In the genomic region with DNA sequence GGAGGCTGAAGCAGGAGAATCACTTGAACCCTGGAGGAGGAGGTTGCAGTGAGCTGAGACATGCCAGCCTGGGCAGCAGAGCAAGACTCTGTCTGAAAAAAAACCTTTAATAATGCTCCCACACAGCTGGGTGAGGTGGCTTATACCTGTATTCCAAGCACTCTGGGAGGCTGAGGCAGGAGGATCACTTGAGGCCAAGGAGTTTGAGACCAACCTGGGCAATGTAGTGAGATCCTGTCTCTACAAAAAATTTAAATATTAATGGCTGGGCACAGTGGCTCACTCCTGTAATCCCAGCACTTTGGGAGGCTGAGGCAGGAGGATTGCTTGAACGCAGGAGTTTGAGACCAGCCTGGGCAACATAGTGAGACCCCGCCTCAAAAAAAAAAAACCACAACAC, we compare ENCODE assay signal across 8 cellular contexts. TPM values are rescaled to one million over a fixed set of nuclear protein-coding genes. Genes with fewer than 3 reads are reported as not detected.
A peak's percentile ranks its signal among the peaks of the same experiment; 100 is the strongest.
DNase-seq lines count a peak whose midpoint lies in the region; ATAC-seq, FAIRE-seq and TF ChIP-seq lines count a peak whose summit lies in the region.
"Not testable (repeated sequence)": the region's sequence is repeated elsewhere in the genome, so short reads cannot be mapped to it uniquely, and the experiment has no call there.

No MANE protein-coding gene starts in this region.

- not testable (repeated sequence) for H2AFZ ChIP-seq in DND-41 (ENCODE audit: low read depth, low read length); PC-9; HepG2 (ENCODE audit: low read length); neural cell (ENCODE audit: low read depth, low read length)

- ATAC-seq in DND-41 (ENCODE audit: insufficient read depth, low read depth); HepG2; upper lobe of right lung: not testable (repeated sequence)

- WGBS in HepG2 (ENCODE audit: low lambda C conversion rate), result 96% methylated on average over 2 of the region's 2 CpGs

- not testable (repeated sequence) for H3K9ac ChIP-seq in BLaER1; DND-41 (ENCODE audit: low read depth, low read length); HepG2 (ENCODE audit: insufficient read depth, low read depth, low read length); neural cell (ENCODE audit: low read length)

- H3K4me2 ChIP-seq in BLaER1, result peak overlapping the region; percentile 86
- H3K4me2 ChIP-seq in DND-41 (ENCODE audit: insufficient read depth, low read length), result 0 out of 2 replicates have a peak overlapping the region, but pooled peaks have one; percentile 3
- peak overlapping the region; percentile 91 for H3K4me2 ChIP-seq in PC-9
- H3K4me2 ChIP-seq in HepG2 (ENCODE audit: low read depth, low read length); neural cell (ENCODE audit: low read length): not testable (repeated sequence)

- peaks cover 21% of the 10 kb centered on the region; the same call in 1 of the 2 replicates for H3K36me3 ChIP-seq in BLaER1
- H3K36me3 ChIP-seq in DND-41 (ENCODE audit: insufficient read depth, low read length); PC-9 (ENCODE audit: low read depth); HepG2 (replicated peaks in 1 of 2; ENCODE audit: control insufficient read depth in 1 of 2, insufficient read depth in 2 of 2, low read length in 2 of 2); neural cell (ENCODE audit: insufficient read depth, low read length); upper lobe of right lung: not testable (repeated sequence)

- H3K27ac Mint-ChIP-seq in activated T-cell treated with anti-CD3 and anti-CD28 coated beads, Interleukin-2, amount 50 U/mL, for 24 hours; brain: not testable (repeated sequence)

- TF ChIP-seq EP300 in HepG2 (IDR thresholded peaks at IDR 0.05; ENCODE audit: low read depth in 2 of 2, low read length in 2 of 2); HepG2 (CRISPR knock-in tag; IDR thresholded peaks at IDR 0.05; ENCODE audit: borderline replicate concordance); neural cell (conservative IDR thresholded peaks at IDR 0.05; ENCODE audit: poor library complexity, severe bottlenecking): not testable (repeated sequence)

- peaks cover 46% of the 10 kb centered on the region; the same call in 1 of the 2 replicates for H4K20me1 ChIP-seq in BLaER1
- not testable (repeated sequence) for H4K20me1 ChIP-seq in DND-41 (ENCODE audit: insufficient read depth, low read length); PC-9 (ENCODE audit: insufficient read depth); HepG2 (ENCODE audit: insufficient read depth, low read length); neural cell (ENCODE audit: insufficient read depth)

- not testable (repeated sequence) for BruUV-seq in PC-9 (replicated peaks; lab: Mats Ljungman, UMichigan); HepG2 (replicated peaks; lab: Mats Ljungman, UMichigan)

- not testable (repeated sequence) for DNase-seq in DND-41; PC-9; activated T-cell treated with anti-CD3 and anti-CD28 coated beads, Interleukin-2, amount 50 U/mL, for 24 hours; HepG2 (ENCODE audit: low spot score); upper lobe of right lung

- CTCF ChIA-PET in PC-9 (lab: Charles Lee); HepG2 (lab: Yijun Ruan, JAX; ENCODE audit: low intra/inter-chr PET ratio, low total read pairs): not testable (repeated sequence)

- TF ChIP-seq CTCF in DND-41 (IDR thresholded peaks at IDR 0.05; ENCODE audit: borderline replicate concordance, extremely low read depth, low read length, poor library complexity, severe bottlenecking); PC-9 (conservative IDR thresholded peaks at IDR 0.05); brain (conservative IDR thresholded peaks at IDR 0.05); HepG2 (CRISPR knock-in tag; IDR thresholded peaks at IDR 0.05); neural cell (IDR thresholded peaks at IDR 0.05; ENCODE audit: poor library complexity, severe bottlenecking); upper lobe of right lung (IDR thresholded peaks at IDR 0.05): not testable (repeated sequence)

- peaks cover 25% of the 10 kb centered on the region for H3K4me1 ChIP-seq in BLaER1
- peaks cover 30% of the 10 kb centered on the region for H3K4me1 ChIP-seq in DND-41 (ENCODE audit: insufficient read depth, low read length)
- H3K4me1 ChIP-seq in PC-9 (replicated peaks; ENCODE audit: insufficient read depth), result peaks cover 10% of the 10 kb centered on the region; the same call in 1 of the 2 replicates
- peaks cover 56% of the 10 kb centered on the region for H3K4me1 ChIP-seq in HepG2 (ENCODE audit: insufficient read depth, low read length)
- peaks cover 19% of the 10 kb centered on the region for H3K4me1 ChIP-seq in upper lobe of right lung

- H3K9me3 ChIP-seq in BLaER1; DND-41 (ENCODE audit: insufficient read depth, low read length, severe bottlenecking); PC-9 (ENCODE audit: insufficient read depth, low read depth); HepG2 (ENCODE audit: low read length); neural cell (ENCODE audit: low read length); upper lobe of right lung: not testable (repeated sequence)

- POLR2A ChIA-PET in PC-9 (lab: Charles Lee; ENCODE audit: unreplicated experiment); HepG2 (lab: Yijun Ruan, JAX): not testable (repeated sequence)

- H3K27me3 Mint-ChIP-seq in activated T-cell treated with anti-CD3 and anti-CD28 coated beads, Interleukin-2, amount 50 U/mL, for 24 hours; brain: not testable (repeated sequence)

- FAIRE-seq in HepG2 (lab: Jason Lieb, UNC), result not testable (repeated sequence)

- in situ Hi-C loops in HepG2 (cut with HindIII; ENCODE audit: extremely low pct_ligation_motif_present, low pct_unique_long_range_greater_than_20kb), result not testable (repeated sequence)

- H3K9me2 ChIP-seq in PC-9 (ENCODE audit: insufficient read depth); neural cell (ENCODE audit: insufficient read depth, low read length): not testable (repeated sequence)

- not testable (repeated sequence) for H3K27me3 ChIP-seq in BLaER1; DND-41 (ENCODE audit: insufficient read depth, low read length, poor library complexity); PC-9 (ENCODE audit: insufficient read depth, low read depth); HepG2 (ENCODE audit: control insufficient read depth in 1 of 2, insufficient read depth in 2 of 2, low read length in 2 of 2); neural cell (ENCODE audit: insufficient read depth, low read depth, low read length); upper lobe of right lung

- intact Hi-C loops in PC-9 (cut with micrococcal nuclease; ENCODE audit: unreplicated experiment); upper lobe of right lung (cut with DNase I): not testable (repeated sequence)
- intact Hi-C loops in HepG2 (cut with micrococcal nuclease; ENCODE audit: unreplicated experiment), result loop anchor here (10.0 kb wide), 1 partner anchor 60 kb away; no protein-coding TSS in a partner anchor

- not testable (repeated sequence) for TF ChIP-seq RAD21 in HepG2 (CRISPR knock-in tag; IDR thresholded peaks at IDR 0.05); neural cell (conservative IDR thresholded peaks at IDR 0.05)

- peak overlapping the region; percentile 98 for H3K4me3 Mint-ChIP-seq in activated T-cell treated with anti-CD3 and anti-CD28 coated beads, Interleukin-2, amount 50 U/mL, for 24 hours
- H3K4me3 Mint-ChIP-seq in brain, result peak overlapping the region in 3 of 5 experiments; percentile 97 to 99 (median 99)

- peaks cover 37% of the 10 kb centered on the region for H3F3A ChIP-seq in PC-9 (ENCODE audit: insufficient read depth, low read depth)
- H3F3A ChIP-seq in neural cell (ENCODE audit: insufficient read depth, low read length, poor library complexity, severe bottlenecking), result not testable (repeated sequence)

- peaks cover 19% of the 10 kb centered on the region for H3K36me3 Mint-ChIP-seq in activated T-cell treated with anti-CD3 and anti-CD28 coated beads, Interleukin-2, amount 50 U/mL, for 24 hours (ENCODE audit: low read depth)
- peaks cover 18% of the 10 kb centered on the region for H3K36me3 Mint-ChIP-seq in brain

- not testable (repeated sequence) for H3K4me3 ChIP-seq in BLaER1; HepG2 (replicated peaks in 1 of 3; ENCODE audit: insufficient read depth in 1 of 3, low read depth in 2 of 3, low read length in 3 of 3)
- H3K4me3 ChIP-seq in DND-41 (ENCODE audit: low read depth in 1 of 2, low read length in 2 of 2) (0 out of 4 replicates have a peak overlapping the region, but pooled peaks of 1 of the 2 experiments have one; percentile 6), PC-9 (0 out of 2 replicates have a peak overlapping the region, but pooled peaks have one; percentile 98), neural cell (ENCODE audit: low read length) (peak overlapping the region; percentile 96), upper lobe of right lung (peak overlapping the region; percentile 91)

- H3K9me3 Mint-ChIP-seq in activated T-cell treated with anti-CD3 and anti-CD28 coated beads, Interleukin-2, amount 50 U/mL, for 24 hours; brain: not testable (repeated sequence)

- H3K79me2 ChIP-seq in DND-41 (ENCODE audit: insufficient read depth, low read length) (peaks cover 59% of the 10 kb centered on the region), PC-9 (ENCODE audit: low read depth) (peaks cover 41% of the 10 kb centered on the region), HepG2 (ENCODE audit: insufficient read depth, low read length) (peaks cover 25% of the 10 kb centered on the region), neural cell (replicated peaks; ENCODE audit: insufficient read depth, low read length) (peaks cover 32% of the 10 kb centered on the region)

- peaks cover 40% of the 10 kb centered on the region for H3K4me1 Mint-ChIP-seq in activated T-cell treated with anti-CD3 and anti-CD28 coated beads, Interleukin-2, amount 50 U/mL, for 24 hours (ENCODE audit: low read depth)
- peaks cover 51% of the 10 kb centered on the region for H3K4me1 Mint-ChIP-seq in brain

- not testable (repeated sequence) for H3K27ac ChIP-seq in BLaER1; DND-41 (ENCODE audit: low read length); PC-9; HepG2 (ENCODE audit: extremely low read length, insufficient read depth, low read length); neural cell (ENCODE audit: low read length)
- peak overlapping the region; percentile 97 for H3K27ac ChIP-seq in upper lobe of right lung

- TF ChIP-seq POLR2A in HepG2 (IDR thresholded peaks at IDR 0.05; ENCODE audit: insufficient read depth in 1 of 2, low read depth in 2 of 2, low read length in 2 of 2), result not testable (repeated sequence)

RNA-seq across cellular contexts. Expression of a gene that starts 2.1 kb away (rescaled TPM):
- total RNA-seq in PC-9 (2021) (20.4 and 28.3 TPM in 2 replicates), HepG2 (2016; rRNA removed; fragmentation: Illumina TruSeq; extraction: Trizol) (25.6 and 29.5 TPM in 2 replicates), upper lobe of right lung (46.6 TPM)
- polyA plus RNA-seq in brain (ENCODE audit: insufficient read depth, low read depth, low replicate concordance) (29.4 TPM), HepG2 (2011; rRNA removed) (32.5 and 41.5 TPM in 2 replicates), neural cell (97.4 and 99.1 TPM in 2 replicates)
- 16.0 and 18.5 TPM in 2 replicates for total RNA-seq in HepG2 (2016; cell fraction: cytosol; rRNA removed; fragmentation: Illumina TruSeq; extraction: Trizol; ENCODE audit: low read depth)
- 28.1 and 32.3 TPM in 2 replicates for total RNA-seq in HepG2 (2016; cell fraction: insoluble cytoplasmic fraction; rRNA removed; fragmentation: Illumina TruSeq; extraction: Trizol)
- 28.9 and 30.2 TPM in 2 replicates for total RNA-seq in HepG2 (2016; cell fraction: membrane; rRNA removed; fragmentation: Illumina TruSeq; extraction: Trizol)
- 26.9 and 28.2 TPM in 2 replicates for total RNA-seq in HepG2 (2016; cell fraction: nucleus; rRNA removed; fragmentation: Illumina TruSeq; extraction: Trizol)
- 18.7 and 30.4 TPM in 2 replicates for polyA plus RNA-seq in HepG2 (2011; cell fraction: cytosol; rRNA removed)
- polyA plus RNA-seq in HepG2 (2011; cell fraction: nucleus; rRNA removed), result 9.7 and 15.2 TPM in 2 replicates
- polyA plus RNA-seq in HepG2 (2012), result 16.7 and 20.5 TPM in 2 replicates
- polyA plus RNA-seq in HepG2 (2016; cell fraction: cytosol; fragmentation: Illumina TruSeq; extraction: Trizol; ENCODE audit: low read depth), result 7.1 and 8.2 TPM in 2 replicates
- polyA plus RNA-seq in HepG2 (2016; cell fraction: insoluble cytoplasmic fraction; fragmentation: Illumina TruSeq; extraction: Trizol; ENCODE audit: low read depth), result 29.2 and 30.8 TPM in 2 replicates
- 20.4 and 22.8 TPM in 2 replicates for polyA plus RNA-seq in HepG2 (2016; cell fraction: membrane; fragmentation: Illumina TruSeq; extraction: Trizol; ENCODE audit: low read depth)
- 28.3 and 30.5 TPM in 2 replicates for polyA plus RNA-seq in HepG2 (2016; cell fraction: nucleus; fragmentation: Illumina TruSeq; extraction: Trizol; ENCODE audit: insufficient read depth, low read depth)
- 19.0 and 20.1 TPM in 2 replicates for polyA minus RNA-seq in HepG2 (2011; rRNA and poly(A)+ RNA removed; ENCODE audit: low replicate concordance)
- polyA minus RNA-seq in HepG2 (2011; cell fraction: cytosol; rRNA and poly(A)+ RNA removed), result 17.0 and 19.7 TPM in 2 replicates
- polyA minus RNA-seq in HepG2 (2011; cell fraction: nucleus; rRNA and poly(A)+ RNA removed), result 48.0 and 48.5 TPM in 2 replicates
- polyA minus RNA-seq in neural cell, result 119 and 129 TPM in 2 replicates
